ENCODE assay signal across 1 cellular context in genomic region chr2:174771631-174772491, GRCh38.
TF ChIP-seq lines count a peak whose summit lies in the region.

No MANE protein-coding gene starts in this region.

TF ChIP-seq in GM23338, 12 proteins besides CTCF, POLR2A, EP300 and RAD21 (continued from another document):
- no peak for TF ChIP-seq POLR2AphosphoS5 (IDR thresholded peaks at IDR 0.05; ENCODE audit: low read depth)
- 0 out of 2 replicates have a peak, but pooled peaks have one; percentile 3 for TF ChIP-seq NANOG (IDR thresholded peaks at IDR 0.05; ENCODE audit: borderline replicate concordance)
